20 cellular contexts compared by ENCODE assay signal in genomic region chr14:51432302-51432948, GRCh38.
DNase-seq lines count a peak whose midpoint lies in the region; ATAC-seq, FAIRE-seq and TF ChIP-seq lines count a peak whose summit lies in the region.
"Had no signal": no experiment of that assay in that cellular context is flagged by ENCODE, and none has a peak within 500 bp of the region (broad histone marks: within the 10 kb centered on the region; RNA-seq: fewer than 3 reads in every experiment).

No MANE protein-coding gene starts in this region.

- peak; percentile 35 for ATAC-seq in GM19463 (IDR thresholded peaks at IDR 0.05; ENCODE audit: unreplicated experiment)
- peak; percentile 40 for ATAC-seq in HG03175 (IDR thresholded peaks at IDR 0.05; ENCODE audit: unreplicated experiment)
- ATAC-seq in HG02870 (IDR thresholded peaks at IDR 0.05; ENCODE audit: unreplicated experiment), result no peak
- no peak for ATAC-seq in GM21526 (IDR thresholded peaks at IDR 0.05; ENCODE audit: low FRiP score, unreplicated experiment)
- ATAC-seq: foreskin keratinocyte, left colon had no signal

- FAIRE-seq in GM18507 (lab: Jason Lieb, UNC), result peak; percentile 88

- H3K4me3 ChIP-seq in choroid plexus epithelial cell (ENCODE audit: low read depth, low read length), result no peak overlapping the region
- H3K4me3 ChIP-seq: testis had no signal

- DNase-seq in GM18507 (ENCODE audit: extremely low spot score, insufficient read length, low read depth) (no peak), choroid plexus epithelial cell (ENCODE audit: low read depth) (peak; percentile 15), NOMO-1 treated with DMSO at 0.1 percent for 48 hours (lab: John Stamatoyannopoulos, UW; ENCODE audit: unreplicated experiment) (no peak), cerebellum (ENCODE audit: low spot score) (no peak)
- DNase-seq: activated effector memory CD4-positive, alpha-beta T cell treated with Interleukin-2 at 50 U/mL for 16 hours; amygdala; COR-L47; foreskin keratinocyte; H9; left colon; NCI-H1694 treated with DMSO at 0.1 percent for 48 hours; NCI-H446; SHP77; stimulated activated CD4-positive, alpha-beta T cell treated with anti-CD3 and anti-CD28 coated beads, Interleukin-4, amount 100 ng/mL, for 24 hours; stimulated activated CD8-positive, alpha-beta memory T cell treated with anti-CD3 and anti-CD28 coated beads, Interleukin-4, amount 100 ng/mL, for 48 hours; testis had no signal

- TF ChIP-seq CTCF in choroid plexus epithelial cell (conservative IDR thresholded peaks at IDR 0.05; ENCODE audit: low read depth, low read length), result no peak

Comparison
In these comparisons a context has a peak if more than half of its experiments do, and no peak if none do; other contexts are left out.
1. ATAC-seq: peak in GM19463 (single experiment) and HG03175 (single experiment); none in HG02870 (single experiment) and GM21526 (single experiment).